Comparison of ENCODE assay signal across 16 cellular contexts in genomic region chr1:47658161-47658920, GRCh38.
DNase-seq lines count a peak whose midpoint lies in the region; TF ChIP-seq lines count a peak whose summit lies in the region.
"Had no signal": no experiment of that assay in that cellular context is flagged by ENCODE, and none has a peak within 500 bp of the region (broad histone marks: within the 10 kb centered on the region; RNA-seq: fewer than 3 reads in every experiment).

No MANE protein-coding gene starts in this region.

- no peaks in the 10 kb centered on the region for H3K79me2 ChIP-seq in neural progenitor cell (ENCODE audit: low read depth)

- no peaks in the 10 kb centered on the region for H3F3A ChIP-seq in neural progenitor cell (ENCODE audit: low read depth)

- no peaks in the 10 kb centered on the region for H4K20me1 ChIP-seq in neural progenitor cell (ENCODE audit: low read depth)
- H4K20me1 ChIP-seq: BLaER1 treated with 17β-estradiol and CSF1 and Interleukin-3, amounts not matched to agents 10 nM and 100 nM had no signal

- peaks cover 10% of the 10 kb centered on the region for H3K27me3 Mint-ChIP-seq in neural progenitor cell (ENCODE audit: insufficient read depth, low read depth)

- intact Hi-C loops in cardiac septum (cut with DNase I) (no loop called here), testis (cut with DNase I; ENCODE audit: low total_unique reads) (no loop called here)

- no peak for TF ChIP-seq POLR2A in testis (IDR thresholded peaks at IDR 0.05)

- H2AFZ ChIP-seq in neural progenitor cell (replicated peaks) = no peak overlapping the region

- no peaks in the 10 kb centered on the region for H3K9me3 ChIP-seq in right atrium auricular region
- no peaks in the 10 kb centered on the region for H3K9me3 ChIP-seq in neural progenitor cell (ENCODE audit: low read depth)
- no peaks in the 10 kb centered on the region for H3K9me3 ChIP-seq in testis
- H3K9me3 ChIP-seq: A549; BLaER1 treated with 17β-estradiol and CSF1 and Interleukin-3, amounts not matched to agents 10 nM and 100 nM; HAP-1; MG63 had no signal

- H3K36me3 ChIP-seq in right atrium auricular region (no peaks in the 10 kb centered on the region), neural progenitor cell (no peaks in the 10 kb centered on the region), testis (ENCODE audit: low read depth, missing control alignments) (no peaks in the 10 kb centered on the region)
- H3K36me3 ChIP-seq: BLaER1 treated with 17β-estradiol and CSF1 and Interleukin-3, amounts not matched to agents 10 nM and 100 nM; HAP-1; MG63 had no signal

- H3K27ac Mint-ChIP-seq in neural progenitor cell = peak overlapping the region; percentile 48
- H3K27ac Mint-ChIP-seq: CD8-positive, alpha-beta memory T cell had no signal

- no peaks in the 10 kb centered on the region for H3K36me3 Mint-ChIP-seq in neural progenitor cell
- H3K36me3 Mint-ChIP-seq: CD8-positive, alpha-beta memory T cell had no signal

- DNase-seq in right atrium auricular region (ENCODE audit: low spot score) = peak; percentile 40
- no peak for DNase-seq in cardiac septum (ENCODE audit: low spot score)
- no peak for DNase-seq in neural progenitor cell (ENCODE audit: low spot score)
- peak; percentile 7 for DNase-seq in testis
- DNase-seq in NCI-H146 (lab: John Stamatoyannopoulos, UW) = no peak
- DNase-seq in 8988T = no peak
- DNase-seq in central memory CD4-positive, alpha-beta T cell = no peak
- DNase-seq: CD8-positive, alpha-beta memory T cell; IMR-90; Karpas-422; MG63; NCI-H1092; NCI-H524 treated with DMSO at 0.1 percent for 48 hours had no signal

- H3K27ac ChIP-seq in right atrium auricular region = peak overlapping the region in 1 of 2 donors; percentile 71
- no peak overlapping the region for H3K27ac ChIP-seq in neural progenitor cell
- no peak overlapping the region for H3K27ac ChIP-seq in testis
- H3K27ac ChIP-seq: A549; BLaER1 treated with 17β-estradiol and CSF1 and Interleukin-3, amounts not matched to agents 10 nM and 100 nM had no signal

- H3K4me1 ChIP-seq in right atrium auricular region (no peaks in the 10 kb centered on the region), neural progenitor cell (peaks cover 14% of the 10 kb centered on the region), testis (no peaks in the 10 kb centered on the region)
- H3K4me1 ChIP-seq: A549, HAP-1 had no signal

- no peak overlapping the region for H3K4me2 ChIP-seq in neural progenitor cell
- H3K4me2 ChIP-seq: A549; BLaER1 treated with 17β-estradiol and CSF1 and Interleukin-3, amounts not matched to agents 10 nM and 100 nM had no signal

- H3K4me3 Mint-ChIP-seq in neural progenitor cell = no peak overlapping the region
- H3K4me3 Mint-ChIP-seq: CD8-positive, alpha-beta memory T cell had no signal

- H3K27me3 ChIP-seq in right atrium auricular region (no peaks in the 10 kb centered on the region), neural progenitor cell (peaks cover 10% of the 10 kb centered on the region), testis (no peaks in the 10 kb centered on the region)
- H3K27me3 ChIP-seq: MG63 had no signal

- no peak overlapping the region for H3K4me3 ChIP-seq in right atrium auricular region
- no peak overlapping the region for H3K4me3 ChIP-seq in neural progenitor cell
- no peak overlapping the region for H3K4me3 ChIP-seq in testis
- H3K4me3 ChIP-seq: A549; BLaER1 treated with 17β-estradiol and CSF1 and Interleukin-3, amounts not matched to agents 10 nM and 100 nM; HAP-1; MG63 had no signal

- H3K9me3 Mint-ChIP-seq in neural progenitor cell = no peaks in the 10 kb centered on the region
- H3K9me3 Mint-ChIP-seq: CD8-positive, alpha-beta memory T cell had no signal

- WGBS in testis, 2 donors = 95% methylated on average over 9 of the region's 9 CpGs

- TF ChIP-seq CTCF in right atrium auricular region (IDR thresholded peaks at IDR 0.05) (no peak), neural progenitor cell (IDR thresholded peaks at IDR 0.05) (no peak), testis (IDR thresholded peaks at IDR 0.05) (no peak)

- peaks cover 5% of the 10 kb centered on the region for H3K4me1 Mint-ChIP-seq in neural progenitor cell

- no peak overlapping the region for H3K9ac ChIP-seq in neural progenitor cell
- H3K9ac ChIP-seq: BLaER1 treated with 17β-estradiol and CSF1 and Interleukin-3, amounts not matched to agents 10 nM and 100 nM had no signal

Comparison
In these comparisons a context has a peak if more than half of its experiments do, and no peak if none do; other contexts are left out.
1. DNase-seq: peak in right atrium auricular region (single experiment) and testis (single experiment); none in cardiac septum (single experiment), neural progenitor cell (single experiment), NCI-H146 (single experiment), 8988T (single experiment) and central memory CD4-positive, alpha-beta T cell (single experiment).